Comparison of ENCODE assay signal across 9 cellular contexts in genomic region chr18:3466872-3467271, GRCh38. TPM values are rescaled to one million over a fixed set of nuclear protein-coding genes. Genes with fewer than 3 reads are reported as not detected.
DNase-seq lines count a peak whose midpoint lies in the region; ATAC-seq, FAIRE-seq and TF ChIP-seq lines count a peak whose summit lies in the region.
"Had no signal": no experiment of that assay in that cellular context is flagged by ENCODE, and none has a peak within 500 bp of the region (broad histone marks: within the 10 kb centered on the region; RNA-seq: fewer than 3 reads in every experiment).

No MANE protein-coding gene starts in this region.

- no peak overlapping the region for H3K4me3 ChIP-seq in DND-41 (ENCODE audit: low read depth in 1 of 2, low read length in 2 of 2)
- no peak overlapping the region for H3K4me3 ChIP-seq in Karpas-422 (ENCODE audit: low read length)
- peak overlapping the region in 1 of 3 experiments; percentile 47 for H3K4me3 ChIP-seq in endothelial cell of umbilical vein (replicated peaks in 1 of 3; ENCODE audit: insufficient read depth in 1 of 3, low read depth in 1 of 3, low read length in 3 of 3)

- H4K20me1 ChIP-seq in DND-41 (ENCODE audit: insufficient read depth, low read length) (no peaks in the 10 kb centered on the region), Karpas-422 (ENCODE audit: insufficient read depth, low read depth, low read length) (no peaks in the 10 kb centered on the region), endothelial cell of umbilical vein (replicated peaks; ENCODE audit: control insufficient read depth, extremely low read depth, insufficient read depth, low read length) (no peaks in the 10 kb centered on the region)

- ATAC-seq in DND-41 (ENCODE audit: insufficient read depth, low read depth) (peak; percentile 79), HG02970 (IDR thresholded peaks at IDR 0.05; ENCODE audit: low FRiP score, unreplicated experiment) (no peak), GM18517 (IDR thresholded peaks at IDR 0.05; ENCODE audit: unreplicated experiment) (no peak)

- intact Hi-C loops in endothelial cell of umbilical vein (cut with micrococcal nuclease): loop anchor here (1.0 kb wide), 1 partner anchor 13 kb away; no protein-coding TSS in a partner anchor

- dilution Hi-C loops in endothelial cell of umbilical vein (cut with MboI; ENCODE audit: extremely low pct_ligation_motif_present, low sequenced_read_pairs): loop anchor here (25.0 kb wide), 1 partner anchor 205 kb away; the partner anchor contains the start of gene MYL12B

- H3K4me1 ChIP-seq in DND-41 (ENCODE audit: insufficient read depth, low read length): 0 out of 2 replicates have a peak, but pooled peaks cover 3% of the 10 kb centered on the region
- H3K4me1 ChIP-seq in Karpas-422 (ENCODE audit: low read length): peaks cover 14% of the 10 kb centered on the region
- peaks cover 36% of the 10 kb centered on the region for H3K4me1 ChIP-seq in endothelial cell of umbilical vein (ENCODE audit: control insufficient read depth, extremely low read depth, insufficient read depth, low read length)

- no peaks in the 10 kb centered on the region for H3K9me1 ChIP-seq in endothelial cell of umbilical vein (replicated peaks; ENCODE audit: control insufficient read depth, extremely low read depth, insufficient read depth, low read length)

- H2AFZ ChIP-seq in DND-41 (ENCODE audit: low read depth, low read length) (no peak overlapping the region), Karpas-422 (ENCODE audit: low read length) (no peak overlapping the region; the same call in 1 of the 2 replicates), endothelial cell of umbilical vein (ENCODE audit: low read depth, low read length) (peak overlapping the region; percentile 62)

- peak overlapping the region in 2 of 3 experiments; percentile 43 to 65 for H3K27ac Mint-ChIP-seq in nephron
- no peak overlapping the region for H3K27ac Mint-ChIP-seq in osteocyte (ENCODE audit: unreplicated experiment)
- H3K27ac Mint-ChIP-seq: T-helper 2 cell treated with Interferon-gamma antibody and Interleukin-4, amounts not matched to agents 5 μg/mL and 100 μg/mL, for 36 hours had no signal

- POLR2A ChIA-PET in endothelial cell of umbilical vein (lab: Charles Lee): interaction anchor here (0.9 to 1.8 kb wide), 4 partner anchors 12 to 138 kb away, joined by 3 to 14 read pairs (median 4); no protein-coding TSS in a partner anchor

- H3K9me2 ChIP-seq in Karpas-422 (replicated peaks; ENCODE audit: insufficient read depth, low read length): no peaks in the 10 kb centered on the region

- H3K36me3 ChIP-seq in DND-41 (ENCODE audit: insufficient read depth, low read length) (no peaks in the 10 kb centered on the region), Karpas-422 (ENCODE audit: insufficient read depth, low read length) (no peaks in the 10 kb centered on the region), endothelial cell of umbilical vein (ENCODE audit: control insufficient read depth in 2 of 2, extremely low read depth in 1 of 2, insufficient read depth in 2 of 2, low read length in 2 of 2) (no peaks in the 10 kb centered on the region)

- H3K27me3 ChIP-seq in DND-41 (ENCODE audit: insufficient read depth, low read length, poor library complexity): no peaks in the 10 kb centered on the region
- H3K27me3 ChIP-seq in Karpas-422 (ENCODE audit: low read length): no peaks in the 10 kb centered on the region
- no peaks in the 10 kb centered on the region for H3K27me3 ChIP-seq in endothelial cell of umbilical vein (ENCODE audit: control insufficient read depth in 2 of 2, insufficient read depth in 2 of 2, low read length in 2 of 2)

- H3K9me3 Mint-ChIP-seq in nephron (peaks cover 4% of the 10 kb centered on the region), osteocyte (ENCODE audit: unreplicated experiment) (no peaks in the 10 kb centered on the region)

- H3K36me3 Mint-ChIP-seq in nephron (ENCODE audit: low read depth) (peaks cover 14% of the 10 kb centered on the region), osteocyte (ENCODE audit: unreplicated experiment) (peaks cover 8% of the 10 kb centered on the region)

- no peak overlapping the region for H3K4me2 ChIP-seq in DND-41 (ENCODE audit: insufficient read depth, low read length)
- H3K4me2 ChIP-seq in Karpas-422 (ENCODE audit: low read depth, low read length, poor library complexity, severe bottlenecking): no peak overlapping the region
- H3K4me2 ChIP-seq in endothelial cell of umbilical vein (ENCODE audit: insufficient read depth, low read length): peak overlapping the region; percentile 57

- CTCF ChIA-PET in endothelial cell of umbilical vein (lab: Charles Lee): interaction anchor here (0.6 to 5.8 kb wide), 15 partner anchors 8 to 1990 kb away, joined by 3 to 56 read pairs (median 6); no protein-coding TSS in a partner anchor

- no TSS peak for BruUV-seq in endothelial cell of umbilical vein (replicated peaks; lab: Mats Ljungman, UMichigan)

- H3K9ac ChIP-seq in DND-41 (ENCODE audit: low read depth, low read length): no peak overlapping the region
- H3K9ac ChIP-seq in Karpas-422 (ENCODE audit: low read length): no peak overlapping the region
- H3K9ac ChIP-seq in endothelial cell of umbilical vein (replicated peaks; ENCODE audit: extremely low read depth, insufficient read depth, low read length): peak overlapping the region; percentile 68

- no peaks in the 10 kb centered on the region for H3K79me2 ChIP-seq in DND-41 (ENCODE audit: insufficient read depth, low read length)
- no peaks in the 10 kb centered on the region for H3K79me2 ChIP-seq in Karpas-422 (ENCODE audit: low read length)
- no peaks in the 10 kb centered on the region for H3K79me2 ChIP-seq in endothelial cell of umbilical vein (ENCODE audit: control insufficient read depth, insufficient read depth, low read length)

- H3K4me3 Mint-ChIP-seq in nephron (no peak overlapping the region), osteocyte (ENCODE audit: unreplicated experiment) (no peak overlapping the region)
- H3K4me3 Mint-ChIP-seq: T-helper 2 cell treated with Interferon-gamma antibody and Interleukin-4, amounts not matched to agents 5 μg/mL and 100 μg/mL, for 36 hours had no signal

- H3K27ac ChIP-seq in DND-41 (ENCODE audit: low read length) (no peak overlapping the region), Karpas-422 (ENCODE audit: low read length) (peak overlapping the region; percentile 33), endothelial cell of umbilical vein (ENCODE audit: insufficient read depth, low read depth, low read length) (peak overlapping the region; percentile 92)

- no peak for TF ChIP-seq POLR2A in endothelial cell of umbilical vein (IDR thresholded peaks at IDR 0.05; ENCODE audit: low read depth, low read length)

- DNase-seq in DND-41: peak; percentile 30
- DNase-seq in Karpas-422: no peak
- DNase-seq in endothelial cell of umbilical vein (ENCODE audit: low read depth, low spot score): peak; percentile 76
- DNase-seq in osteocyte (ENCODE audit: extremely low spot score, unreplicated experiment): no peak
- DNase-seq: activated CD8-positive, alpha-beta memory T cell treated with anti-CD3 and anti-CD28 coated beads for 24 hours had no signal

- H3K27me3 Mint-ChIP-seq in nephron (ENCODE audit: low read depth) (peaks cover 7% of the 10 kb centered on the region), osteocyte (ENCODE audit: unreplicated experiment) (no peaks in the 10 kb centered on the region)

- H3K9me3 ChIP-seq in DND-41 (ENCODE audit: insufficient read depth, low read length, severe bottlenecking) (no peaks in the 10 kb centered on the region), Karpas-422 (ENCODE audit: low read length) (no peaks in the 10 kb centered on the region), endothelial cell of umbilical vein (replicated peaks; ENCODE audit: control insufficient read depth, insufficient read depth, low read length) (no peaks in the 10 kb centered on the region)

- H3K4me1 Mint-ChIP-seq in nephron (peaks cover 9% of the 10 kb centered on the region), osteocyte (ENCODE audit: unreplicated experiment) (peaks cover 33% of the 10 kb centered on the region)

- TF ChIP-seq CTCF in DND-41 (IDR thresholded peaks at IDR 0.05; ENCODE audit: borderline replicate concordance, extremely low read depth, low read length, poor library complexity, severe bottlenecking) (no peak), endothelial cell of umbilical vein (IDR thresholded peaks at IDR 0.05; ENCODE audit: extremely low read depth in 1 of 2, insufficient read depth in 1 of 2, low read depth in 1 of 2, low read length in 2 of 2) (no peak), nephron (IDR thresholded peaks at IDR 0.05; ENCODE audit: unreplicated experiment in 3 of 3) (no peak), osteocyte (IDR thresholded peaks at IDR 0.05) (no peak)

- peak; percentile 93 for FAIRE-seq in endothelial cell of umbilical vein (lab: Jason Lieb, UNC)

TF ChIP-seq in endothelial cell of umbilical vein, 7 proteins besides CTCF, POLR2A, EP300 and RAD21:
- TF ChIP-seq FOS (IDR thresholded peaks at IDR 0.05; ENCODE audit: borderline replicate concordance, insufficient read depth, low read length): peak; percentile 8
- TF ChIP-seq GATA2 (IDR thresholded peaks at IDR 0.05; ENCODE audit: insufficient read depth, insufficient read length, low read depth, low read length): no peak

RNA-seq across cellular contexts. Expression of gene TGIF1, which starts 16.9 kb away (rescaled TPM):
- total RNA-seq in Karpas-422 (2014; rRNA removed; shearing (Covaris generic); ENCODE audit: low replicate concordance): 82.6 and 110 TPM in 2 replicates
- 71.1 and 75.6 TPM in 2 replicates for total RNA-seq in endothelial cell of umbilical vein
- polyA plus RNA-seq in endothelial cell of umbilical vein: 95.8 and 96.6 TPM in 2 replicates
- polyA plus RNA-seq in endothelial cell of umbilical vein (2011; cell fraction: cytosol; rRNA removed): 96.9 and 103 TPM in 2 replicates
- 194 and 217 TPM in 2 replicates for polyA plus RNA-seq in endothelial cell of umbilical vein (2011; cell fraction: nucleus; rRNA removed)
- polyA plus RNA-seq in endothelial cell of umbilical vein (2012): 46.9 and 47.2 TPM in 2 replicates
- polyA minus RNA-seq in endothelial cell of umbilical vein: 99.1 and 109 TPM in 2 replicates
- polyA minus RNA-seq in endothelial cell of umbilical vein (2011; cell fraction: cytosol; rRNA and poly(A)+ RNA removed): 61.6 TPM
- 84.2 and 93.9 TPM in 2 replicates for polyA minus RNA-seq in endothelial cell of umbilical vein (2011; cell fraction: nucleus; rRNA and poly(A)+ RNA removed)
- total RNA-seq in osteocyte: 83.0 and 90.7 TPM in 2 replicates

Comparison
In these comparisons a context has a peak if more than half of its experiments do, and no peak if none do; other contexts are left out.
1. DNase-seq: peak in DND-41 (single experiment) and endothelial cell of umbilical vein (single experiment); none in Karpas-422 (single experiment) and osteocyte (single experiment).